ENCODE assay signal across 10 cellular contexts in the genomic region with DNA sequence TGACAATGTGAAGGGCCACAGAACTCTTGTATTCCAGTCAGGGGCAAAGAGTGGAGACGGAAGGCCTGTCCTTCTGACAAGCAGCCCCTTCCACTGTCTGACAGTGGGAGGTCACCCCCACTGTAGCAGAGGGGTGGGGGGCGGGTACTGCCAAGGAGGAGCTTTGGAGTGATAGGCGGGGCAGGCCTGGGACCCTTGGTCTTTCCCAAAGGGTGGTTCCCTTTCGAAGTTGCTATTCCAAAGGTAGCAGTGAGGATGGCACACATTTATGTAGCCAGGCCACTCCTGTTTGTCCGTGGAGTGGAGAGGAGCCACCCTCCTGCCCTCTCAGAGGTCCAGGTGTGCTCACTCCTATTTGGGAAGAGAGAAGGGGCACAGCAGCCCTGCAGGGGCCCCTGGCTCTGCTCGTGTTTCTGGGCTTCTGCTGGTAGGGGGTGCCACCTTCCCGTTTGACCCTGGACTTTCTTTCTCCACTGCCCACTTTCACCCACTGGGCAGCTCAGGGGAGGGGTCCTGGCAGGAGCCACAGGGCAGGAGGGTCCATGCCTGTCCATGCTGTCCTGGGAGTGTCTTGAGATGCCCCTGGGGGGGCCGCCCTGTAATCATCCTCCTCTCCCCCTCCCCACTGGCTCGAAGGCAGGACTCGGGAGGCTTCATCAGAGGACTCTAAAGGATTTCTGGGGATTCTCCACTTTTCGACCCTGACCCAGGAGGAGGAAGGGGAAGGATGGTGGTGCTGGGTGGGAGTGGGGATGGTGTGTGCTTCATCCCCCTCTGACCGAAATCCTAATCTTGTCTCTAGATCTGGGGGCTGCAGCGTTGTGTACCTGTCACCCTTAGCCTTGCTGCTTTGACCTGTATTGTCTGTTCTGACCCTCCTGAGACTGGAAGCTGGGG. TPM values are rescaled to one million over a fixed set of nuclear protein-coding genes. Genes with fewer than 3 reads are reported as not detected.
A peak's percentile ranks its signal among the peaks of the same experiment; 100 is the strongest.
DNase-seq lines count a peak whose midpoint lies in the region; ATAC-seq and TF ChIP-seq lines count a peak whose summit lies in the region.
"Had no signal": no experiment of that assay in that cellular context is flagged by ENCODE, and none has a peak within 500 bp of the region (broad histone marks: within the 10 kb centered on the region; RNA-seq: fewer than 3 reads in every experiment).

No MANE protein-coding gene starts in this region.

- H3K36me3 Mint-ChIP-seq in nephron (ENCODE audit: low read depth), result peaks cover 32% of the 10 kb centered on the region

- H3K9me3 ChIP-seq in heart right ventricle, result no peaks in the 10 kb centered on the region
- H3K9me3 ChIP-seq in esophagus squamous epithelium, result no peaks in the 10 kb centered on the region

- DNase-seq in heart right ventricle, result peak in 1 of 2 donors; percentile 13
- no peak for DNase-seq in cardiac septum (ENCODE audit: low spot score)
- no peak for DNase-seq in esophagus squamous epithelium (lab: John Stamatoyannopoulos, UW)
- no peak for DNase-seq in head of caudate nucleus
- DNase-seq in nucleus accumbens (lab: John Stamatoyannopoulos, UW), result no peak
- no peak for DNase-seq in NCI-H2227 (lab: John Stamatoyannopoulos, UW; ENCODE audit: unreplicated experiment)
- DNase-seq: activated CD4-positive, alpha-beta T cell treated with anti-CD3 and anti-CD28 coated beads, Interleukin-2, amount 50 U/mL, for 1 hour; NK-92 treated with Interleukin-12 subunit alpha and Interleukin-12 subunit beta, amount 100 ng/mL, for 24 hours had no signal

- peaks cover 6 to 71% (median 40%) of the 10 kb centered on the region in 9 donors for H3K4me1 ChIP-seq in heart right ventricle
- H3K4me1 ChIP-seq in esophagus squamous epithelium, result peaks cover 12 to 53% (median 14%) of the 10 kb centered on the region in 3 donors
- H3K4me1 ChIP-seq in urinary bladder (ENCODE audit: insufficient read depth), result no peaks in the 10 kb centered on the region

- H3K4me3 Mint-ChIP-seq in nephron, result peak overlapping the region; percentile 75 to 89 (median 89)

- no peaks in the 10 kb centered on the region for H3K27me3 Mint-ChIP-seq in nephron (ENCODE audit: low read depth)

- peak in 1 of 4 donors; percentile 12 for TF ChIP-seq POLR2A in esophagus squamous epithelium (IDR thresholded peaks at IDR 0.05)

- TF ChIP-seq CTCF in heart right ventricle (IDR thresholded peaks at IDR 0.05), result no peak
- no peak for TF ChIP-seq CTCF in esophagus squamous epithelium (IDR thresholded peaks at IDR 0.05)
- no peak for TF ChIP-seq CTCF in nephron (IDR thresholded peaks at IDR 0.05; ENCODE audit: unreplicated experiment in 3 of 3)

- H3K36me3 ChIP-seq in heart right ventricle, result peaks cover 0 to 52% (median 10%) of the 10 kb centered on the region in 9 donors
- H3K36me3 ChIP-seq in esophagus squamous epithelium, result peaks cover 0 to 37% (median 13%) of the 10 kb centered on the region in 3 donors
- peaks cover 1% of the 10 kb centered on the region for H3K36me3 ChIP-seq in urinary bladder (ENCODE audit: insufficient read depth)

- peak in 5 of 8 donors; percentile 1 to 6 (median 3) for ATAC-seq in heart right ventricle

- intact Hi-C loops in heart right ventricle (cut with DNase I), result loop anchor here in 1 of 10 donors (2.0 kb wide), 1 partner anchor 17 kb away; no protein-coding TSS in a partner anchor
- intact Hi-C loops in cardiac septum (cut with DNase I), result loop anchor here (1.0 kb wide), 1 partner anchor 17 kb away; no protein-coding TSS in a partner anchor
- intact Hi-C loops in esophagus squamous epithelium (cut with DNase I), result no loop called here
- intact Hi-C loops in head of caudate nucleus (cut with DNase I), result no loop called here

- no peaks in the 10 kb centered on the region for H3K27me3 ChIP-seq in heart right ventricle
- H3K27me3 ChIP-seq in esophagus squamous epithelium, result no peaks in the 10 kb centered on the region

- no peaks in the 10 kb centered on the region for H3K9me3 Mint-ChIP-seq in nephron

- peaks cover 59% of the 10 kb centered on the region for H3K4me1 Mint-ChIP-seq in nephron

- H3K27ac ChIP-seq in heart right ventricle (peak overlapping the region; percentile 50 to 92 (median 84)), esophagus squamous epithelium (peak overlapping the region; percentile 72 to 93 (median 88)), urinary bladder (ENCODE audit: low read depth) (peak overlapping the region; percentile 81)

- peak overlapping the region; percentile 80 to 96 (median 82) for H3K27ac Mint-ChIP-seq in nephron

- peak overlapping the region; percentile 10 to 65 (median 46) for H3K4me3 ChIP-seq in heart right ventricle
- H3K4me3 ChIP-seq in esophagus squamous epithelium, result peak overlapping the region; percentile 27 to 66 (median 51)
- H3K4me3 ChIP-seq in urinary bladder (ENCODE audit: low read depth, low read length), result peak overlapping the region; percentile 55

- 57 to 59% methylated on average over 13 of the region's 13 CpGs for WGBS in heart right ventricle, 2 donors
- WGBS in esophagus squamous epithelium, 2 donors, result 0 to 47% methylated on average over 1 to 8 of the region's 13 CpGs
- 31% methylated on average over 13 of the region's 13 CpGs for WGBS in urinary bladder

RNA-seq across cellular contexts. Expression of a gene that starts 1.0 kb away (rescaled TPM):
- total RNA-seq in heart right ventricle (100 to 1,000 TPM in 5 of 10 donors, 10 to 100 TPM in 5; 71.7 to 215 (median 99.9) TPM), cardiac septum (317 TPM), esophagus squamous epithelium (1,000 to 10,000 TPM in 1 of 4 donors, 100 to 1,000 TPM in 2, 10 to 100 TPM in 1; 64.8 to 1,356 (median 373) TPM), urinary bladder (2,727 TPM)
- polyA plus RNA-seq in heart right ventricle (100 to 1,000 TPM; 319 to 883 TPM), urinary bladder (17,163 TPM)

RNA-seq across cellular contexts. Expression of a gene that starts 21.6 kb away (rescaled TPM):
- total RNA-seq in heart right ventricle (10 to 100 TPM; 16.2 to 33.6 (median 22.0) TPM), cardiac septum (25.3 TPM), esophagus squamous epithelium (10 to 100 TPM in 2 of 4 donors, 1 to 10 TPM in 2; 6.9 to 20.0 (median 9.4) TPM), urinary bladder (19.6 TPM)
- polyA plus RNA-seq in heart right ventricle (10 to 100 TPM; 13.0 to 28.1 TPM), urinary bladder (31.6 TPM)

RNA-seq across cellular contexts. Expression of a gene that starts 31.7 kb away (rescaled TPM):
- total RNA-seq in heart right ventricle (10 to 100 TPM; 20.5 to 33.6 (median 26.2) TPM), cardiac septum (45.5 TPM), esophagus squamous epithelium (10 to 100 TPM; 28.7 to 53.3 (median 45.0) TPM), urinary bladder (23.7 TPM)
- polyA plus RNA-seq in heart right ventricle (10 to 100 TPM; 29.8 to 47.0 TPM), urinary bladder (45.6 TPM)

RNA-seq across cellular contexts. Expression of a gene that starts 32.3 kb away (rescaled TPM):
- 10 to 100 TPM; 20.3 to 33.5 (median 27.6) TPM for total RNA-seq in heart right ventricle
- polyA plus RNA-seq in heart right ventricle, result 1 to 10 TPM; 7.3 to 7.7 TPM
- 27.6 TPM for total RNA-seq in cardiac septum
- 10 to 100 TPM in 1 of 4 donors, 1 to 10 TPM in 3; 5.0 to 10.5 (median 5.6) TPM for total RNA-seq in esophagus squamous epithelium
- total RNA-seq in urinary bladder, result 15.2 TPM
- 14.5 TPM for polyA plus RNA-seq in urinary bladder

RNA-seq across cellular contexts. Expression of a gene that starts 56.1 kb away (rescaled TPM):
- total RNA-seq in heart right ventricle, result 10 to 100 TPM; 48.8 to 71.5 (median 64.2) TPM
- polyA plus RNA-seq in heart right ventricle, result 10 to 100 TPM; 18.7 to 21.6 TPM
- 68.9 TPM for total RNA-seq in cardiac septum
- 10 to 100 TPM; 33.2 to 64.0 (median 48.5) TPM for total RNA-seq in esophagus squamous epithelium
- 115 TPM for total RNA-seq in urinary bladder
- 23.9 TPM for polyA plus RNA-seq in urinary bladder
